Comparison of ENCODE assay signal across 1 cellular context in genomic region chr11:65497141-65498041, GRCh38.
TF ChIP-seq lines count a peak whose summit lies in the region.

No MANE protein-coding gene starts in this region.

TF ChIP-seq in HepG2, 621 proteins besides CTCF, POLR2A, EP300 and RAD21 (continued from another document and continues in another):
- TF ChIP-seq, protein P1, sequence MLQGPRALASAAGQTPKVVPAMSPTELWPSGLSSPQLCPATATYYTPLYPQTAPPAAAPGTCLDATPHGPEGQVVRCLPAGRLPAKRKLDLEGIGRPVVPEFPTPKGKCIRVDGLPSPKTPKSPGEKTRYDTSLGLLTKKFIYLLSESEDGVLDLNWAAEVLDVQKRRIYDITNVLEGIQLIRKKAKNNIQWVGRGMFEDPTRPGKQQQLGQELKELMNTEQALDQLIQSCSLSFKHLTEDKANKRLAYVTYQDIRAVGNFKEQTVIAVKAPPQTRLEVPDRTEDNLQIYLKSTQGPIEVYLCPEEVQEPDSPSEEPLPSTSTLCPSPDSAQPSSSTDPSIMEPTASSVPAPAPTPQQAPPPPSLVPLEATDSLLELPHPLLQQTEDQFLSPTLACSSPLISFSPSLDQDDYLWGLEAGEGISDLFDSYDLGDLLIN (CRISPR knock-in tag; IDR thresholded peaks at IDR 0.05; ENCODE audit: borderline replicate concordance) = peak; percentile 55; the same call in 1 of the 2 replicates
- TF ChIP-seq, protein P2, sequence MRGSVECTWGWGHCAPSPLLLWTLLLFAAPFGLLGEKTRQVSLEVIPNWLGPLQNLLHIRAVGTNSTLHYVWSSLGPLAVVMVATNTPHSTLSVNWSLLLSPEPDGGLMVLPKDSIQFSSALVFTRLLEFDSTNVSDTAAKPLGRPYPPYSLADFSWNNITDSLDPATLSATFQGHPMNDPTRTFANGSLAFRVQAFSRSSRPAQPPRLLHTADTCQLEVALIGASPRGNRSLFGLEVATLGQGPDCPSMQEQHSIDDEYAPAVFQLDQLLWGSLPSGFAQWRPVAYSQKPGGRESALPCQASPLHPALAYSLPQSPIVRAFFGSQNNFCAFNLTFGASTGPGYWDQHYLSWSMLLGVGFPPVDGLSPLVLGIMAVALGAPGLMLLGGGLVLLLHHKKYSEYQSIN (CRISPR knock-in tag; IDR thresholded peaks at IDR 0.05; ENCODE audit: borderline replicate concordance) = no peak
- no peak for TF ChIP-seq KAT2B (IDR thresholded peaks at IDR 0.05; ENCODE audit: borderline replicate concordance, low read depth, low read length)
- peak; percentile 47; the same call in 1 of the 2 replicates for TF ChIP-seq ZFX (CRISPR knock-in tag; IDR thresholded peaks at IDR 0.05; ENCODE audit: low read depth)
- TF ChIP-seq ZSCAN21 (CRISPR knock-in tag; IDR thresholded peaks at IDR 0.05; ENCODE audit: borderline replicate concordance) = 0 out of 2 replicates have a peak, but pooled peaks have one; percentile 60
- TF ChIP-seq PCBP2 (optimal IDR thresholded peaks at IDR 0.05; ENCODE audit: low read depth, low read length, poor library complexity, severe bottlenecking) = no peak
- no peak for TF ChIP-seq ZNF367 (CRISPR knock-in tag; IDR thresholded peaks at IDR 0.05; ENCODE audit: borderline replicate concordance)
- TF ChIP-seq NR2F6 (IDR thresholded peaks at IDR 0.05) = no peak
- 0 out of 2 replicates have a peak, but pooled peaks have one; percentile 50 for TF ChIP-seq NR2F6 (CRISPR knock-in tag; IDR thresholded peaks at IDR 0.05)
- TF ChIP-seq, protein P3, sequence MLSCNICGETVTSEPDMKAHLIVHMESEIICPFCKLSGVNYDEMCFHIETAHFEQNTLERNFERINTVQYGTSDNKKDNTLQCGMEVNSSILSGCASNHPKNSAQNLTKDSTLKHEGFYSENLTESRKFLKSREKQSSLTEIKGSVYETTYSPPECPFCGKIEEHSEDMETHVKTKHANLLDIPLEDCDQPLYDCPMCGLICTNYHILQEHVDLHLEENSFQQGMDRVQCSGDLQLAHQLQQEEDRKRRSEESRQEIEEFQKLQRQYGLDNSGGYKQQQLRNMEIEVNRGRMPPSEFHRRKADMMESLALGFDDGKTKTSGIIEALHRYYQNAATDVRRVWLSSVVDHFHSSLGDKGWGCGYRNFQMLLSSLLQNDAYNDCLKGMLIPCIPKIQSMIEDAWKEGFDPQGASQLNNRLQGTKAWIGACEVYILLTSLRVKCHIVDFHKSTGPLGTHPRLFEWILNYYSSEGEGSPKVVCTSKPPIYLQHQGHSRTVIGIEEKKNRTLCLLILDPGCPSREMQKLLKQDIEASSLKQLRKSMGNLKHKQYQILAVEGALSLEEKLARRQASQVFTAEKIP (CRISPR knock-in tag; IDR thresholded peaks at IDR 0.05; ENCODE audit: borderline replicate concordance) = no peak
- TF ChIP-seq, protein P4, sequence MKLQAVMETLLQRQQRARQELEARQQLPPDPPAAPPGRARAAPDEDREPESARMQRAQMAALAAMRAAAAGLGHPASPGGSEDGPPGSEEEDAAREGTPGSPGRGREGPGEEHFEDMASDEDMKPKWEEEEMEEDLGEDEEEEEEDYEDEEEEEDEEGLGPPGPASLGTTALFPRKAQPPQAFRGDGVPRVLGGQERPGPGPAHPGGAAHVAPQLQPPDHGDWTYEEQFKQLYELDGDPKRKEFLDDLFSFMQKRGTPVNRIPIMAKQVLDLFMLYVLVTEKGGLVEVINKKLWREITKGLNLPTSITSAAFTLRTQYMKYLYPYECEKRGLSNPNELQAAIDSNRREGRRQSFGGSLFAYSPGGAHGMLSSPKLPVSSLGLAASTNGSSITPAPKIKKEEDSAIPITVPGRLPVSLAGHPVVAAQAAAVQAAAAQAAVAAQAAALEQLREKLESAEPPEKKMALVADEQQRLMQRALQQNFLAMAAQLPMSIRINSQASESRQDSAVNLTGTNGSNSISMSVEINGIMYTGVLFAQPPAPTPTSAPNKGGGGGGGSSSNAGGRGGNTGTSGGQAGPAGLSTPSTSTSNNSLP (IDR thresholded peaks at IDR 0.05; ENCODE audit: low read depth, low read length) = no peak
- TF ChIP-seq SNRNP70 (IDR thresholded peaks at IDR 0.05; ENCODE audit: low read depth, low read length) = no peak
- no peak for TF ChIP-seq ZNF563 (CRISPR knock-in tag; IDR thresholded peaks at IDR 0.05)
- TF ChIP-seq JUNB (CRISPR knock-in tag; IDR thresholded peaks at IDR 0.05; ENCODE audit: borderline replicate concordance) = no peak
- TF ChIP-seq FOXO1 (CRISPR knock-in tag; IDR thresholded peaks at IDR 0.05) = peak; percentile 53; the same call in 1 of the 2 replicates
- no peak for TF ChIP-seq ATAD3A (CRISPR knock-in tag; IDR thresholded peaks at IDR 0.05)
- TF ChIP-seq SNAPC2 (CRISPR knock-in tag; IDR thresholded peaks at IDR 0.05) = 0 out of 2 replicates have a peak, but pooled peaks have one; percentile 16
- peak; percentile 89; the same call in 1 of the 2 replicates for TF ChIP-seq CREBL2 (CRISPR knock-in tag; IDR thresholded peaks at IDR 0.05; ENCODE audit: borderline replicate concordance)
- TF ChIP-seq MZF1 (CRISPR knock-in tag; IDR thresholded peaks at IDR 0.05; ENCODE audit: borderline replicate concordance) = no peak
- TF ChIP-seq ZNF30 (CRISPR knock-in tag; IDR thresholded peaks at IDR 0.05) = no peak; the same call in 1 of the 2 replicates
- no peak for TF ChIP-seq HOXA7 (CRISPR knock-in tag; IDR thresholded peaks at IDR 0.05)
- TF ChIP-seq ZNF768 (CRISPR knock-in tag; IDR thresholded peaks at IDR 0.05) = peak; percentile 56; the same call in 1 of the 2 replicates
- TF ChIP-seq, protein P5, sequence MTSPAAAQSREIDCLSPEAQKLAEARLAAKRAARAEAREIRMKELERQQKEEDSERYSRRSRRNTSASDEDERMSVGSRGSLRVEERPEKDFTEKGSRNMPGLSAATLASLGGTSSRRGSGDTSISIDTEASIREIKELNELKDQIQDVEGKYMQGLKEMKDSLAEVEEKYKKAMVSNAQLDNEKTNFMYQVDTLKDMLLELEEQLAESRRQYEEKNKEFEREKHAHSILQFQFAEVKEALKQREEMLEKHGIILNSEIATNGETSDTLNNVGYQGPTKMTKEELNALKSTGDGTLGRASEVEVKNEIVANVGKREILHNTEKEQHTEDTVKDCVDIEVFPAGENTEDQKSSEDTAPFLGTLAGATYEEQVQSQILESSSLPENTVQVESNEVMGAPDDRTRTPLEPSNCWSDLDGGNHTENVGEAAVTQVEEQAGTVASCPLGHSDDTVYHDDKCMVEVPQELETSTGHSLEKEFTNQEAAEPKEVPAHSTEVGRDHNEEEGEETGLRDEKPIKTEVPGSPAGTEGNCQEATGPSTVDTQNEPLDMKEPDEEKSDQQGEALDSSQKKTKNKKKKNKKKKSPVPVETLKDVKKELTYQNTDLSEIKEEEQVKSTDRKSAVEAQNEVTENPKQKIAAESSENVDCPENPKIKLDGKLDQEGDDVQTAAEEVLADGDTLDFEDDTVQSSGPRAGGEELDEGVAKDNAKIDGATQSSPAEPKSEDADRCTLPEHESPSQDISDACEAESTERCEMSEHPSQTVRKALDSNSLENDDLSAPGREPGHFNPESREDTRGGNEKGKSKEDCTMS (CRISPR knock-in tag; conservative IDR thresholded peaks at IDR 0.05) = no peak
- TF ChIP-seq ZNF232 (CRISPR knock-in tag; IDR thresholded peaks at IDR 0.05; ENCODE audit: borderline replicate concordance) = no peak; the same call in 1 of the 2 replicates
- TF ChIP-seq YEATS4 (CRISPR knock-in tag; IDR thresholded peaks at IDR 0.05; ENCODE audit: borderline replicate concordance) = peak; percentile 97
- TF ChIP-seq ZNF576 (CRISPR knock-in tag; IDR thresholded peaks at IDR 0.05) = no peak
- no peak for TF ChIP-seq ZBTB37 (CRISPR knock-in tag; IDR thresholded peaks at IDR 0.05)
- TF ChIP-seq ZNF510 (CRISPR knock-in tag; IDR thresholded peaks at IDR 0.05; ENCODE audit: low read depth) = peak; percentile 88; the same call in 1 of the 2 replicates
- no peak for TF ChIP-seq CENPT (CRISPR knock-in tag; IDR thresholded peaks at IDR 0.05; ENCODE audit: low read depth)
- peak; percentile 54; the same call in 1 of the 2 replicates for TF ChIP-seq FOXK2 (IDR thresholded peaks at IDR 0.05)
- TF ChIP-seq NRL (CRISPR knock-in tag; IDR thresholded peaks at IDR 0.05; ENCODE audit: borderline replicate concordance) = peak; percentile 73; the same call in 1 of the 2 replicates
- TF ChIP-seq, protein P6, sequence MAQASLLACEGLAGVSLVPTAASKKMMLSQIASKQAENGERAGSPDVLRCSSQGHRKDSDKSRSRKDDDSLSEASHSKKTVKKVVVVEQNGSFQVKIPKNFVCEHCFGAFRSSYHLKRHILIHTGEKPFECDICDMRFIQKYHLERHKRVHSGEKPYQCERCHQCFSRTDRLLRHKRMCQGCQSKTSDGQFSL (CRISPR knock-in tag; IDR thresholded peaks at IDR 0.05) = no peak; the same call in 1 of the 2 replicates
- no peak for TF ChIP-seq SUZ12 (IDR thresholded peaks at IDR 0.05; ENCODE audit: low read depth, low read length)
- no peak for TF ChIP-seq FOXP1 (IDR thresholded peaks at IDR 0.05)
- no peak for TF ChIP-seq FOXP1 (CRISPR knock-in tag; IDR thresholded peaks at IDR 0.05)
- no peak for TF ChIP-seq AHR (CRISPR knock-in tag; IDR thresholded peaks at IDR 0.05)
- TF ChIP-seq LCORL (IDR thresholded peaks at IDR 0.05) = no peak
- peak; percentile 95 for TF ChIP-seq LCORL (CRISPR knock-in tag; IDR thresholded peaks at IDR 0.05)
- no peak for TF ChIP-seq NR1H2 (CRISPR knock-in tag; IDR thresholded peaks at IDR 0.05; ENCODE audit: borderline replicate concordance, low read depth)
- TF ChIP-seq, protein P7, sequence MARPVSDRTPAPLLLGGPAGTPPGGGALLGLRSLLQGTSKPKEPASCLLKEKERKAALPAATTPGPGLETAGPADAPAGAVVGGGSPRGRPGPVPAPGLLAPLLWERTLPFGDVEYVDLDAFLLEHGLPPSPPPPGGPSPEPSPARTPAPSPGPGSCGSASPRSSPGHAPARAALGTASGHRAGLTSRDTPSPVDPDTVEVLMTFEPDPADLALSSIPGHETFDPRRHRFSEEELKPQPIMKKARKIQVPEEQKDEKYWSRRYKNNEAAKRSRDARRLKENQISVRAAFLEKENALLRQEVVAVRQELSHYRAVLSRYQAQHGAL (CRISPR knock-in tag; IDR thresholded peaks at IDR 0.05; ENCODE audit: not compliant biosample characterization) = no peak
- TF ChIP-seq HNRNPUL1 (IDR thresholded peaks at IDR 0.05; ENCODE audit: low read depth, low read length) = peak; percentile 77
- TF ChIP-seq, protein P8, sequence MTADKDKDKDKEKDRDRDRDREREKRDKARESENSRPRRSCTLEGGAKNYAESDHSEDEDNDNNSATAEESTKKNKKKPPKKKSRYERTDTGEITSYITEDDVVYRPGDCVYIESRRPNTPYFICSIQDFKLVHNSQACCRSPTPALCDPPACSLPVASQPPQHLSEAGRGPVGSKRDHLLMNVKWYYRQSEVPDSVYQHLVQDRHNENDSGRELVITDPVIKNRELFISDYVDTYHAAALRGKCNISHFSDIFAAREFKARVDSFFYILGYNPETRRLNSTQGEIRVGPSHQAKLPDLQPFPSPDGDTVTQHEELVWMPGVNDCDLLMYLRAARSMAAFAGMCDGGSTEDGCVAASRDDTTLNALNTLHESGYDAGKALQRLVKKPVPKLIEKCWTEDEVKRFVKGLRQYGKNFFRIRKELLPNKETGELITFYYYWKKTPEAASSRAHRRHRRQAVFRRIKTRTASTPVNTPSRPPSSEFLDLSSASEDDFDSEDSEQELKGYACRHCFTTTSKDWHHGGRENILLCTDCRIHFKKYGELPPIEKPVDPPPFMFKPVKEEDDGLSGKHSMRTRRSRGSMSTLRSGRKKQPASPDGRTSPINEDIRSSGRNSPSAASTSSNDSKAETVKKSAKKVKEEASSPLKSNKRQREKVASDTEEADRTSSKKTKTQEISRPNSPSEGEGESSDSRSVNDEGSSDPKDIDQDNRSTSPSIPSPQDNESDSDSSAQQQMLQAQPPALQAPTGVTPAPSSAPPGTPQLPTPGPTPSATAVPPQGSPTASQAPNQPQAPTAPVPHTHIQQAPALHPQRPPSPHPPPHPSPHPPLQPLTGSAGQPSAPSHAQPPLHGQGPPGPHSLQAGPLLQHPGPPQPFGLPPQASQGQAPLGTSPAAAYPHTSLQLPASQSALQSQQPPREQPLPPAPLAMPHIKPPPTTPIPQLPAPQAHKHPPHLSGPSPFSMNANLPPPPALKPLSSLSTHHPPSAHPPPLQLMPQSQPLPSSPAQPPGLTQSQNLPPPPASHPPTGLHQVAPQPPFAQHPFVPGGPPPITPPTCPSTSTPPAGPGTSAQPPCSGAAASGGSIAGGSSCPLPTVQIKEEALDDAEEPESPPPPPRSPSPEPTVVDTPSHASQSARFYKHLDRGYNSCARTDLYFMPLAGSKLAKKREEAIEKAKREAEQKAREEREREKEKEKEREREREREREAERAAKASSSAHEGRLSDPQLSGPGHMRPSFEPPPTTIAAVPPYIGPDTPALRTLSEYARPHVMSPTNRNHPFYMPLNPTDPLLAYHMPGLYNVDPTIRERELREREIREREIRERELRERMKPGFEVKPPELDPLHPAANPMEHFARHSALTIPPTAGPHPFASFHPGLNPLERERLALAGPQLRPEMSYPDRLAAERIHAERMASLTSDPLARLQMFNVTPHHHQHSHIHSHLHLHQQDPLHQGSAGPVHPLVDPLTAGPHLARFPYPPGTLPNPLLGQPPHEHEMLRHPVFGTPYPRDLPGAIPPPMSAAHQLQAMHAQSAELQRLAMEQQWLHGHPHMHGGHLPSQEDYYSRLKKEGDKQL (CRISPR knock-in tag; IDR thresholded peaks at IDR 0.05; ENCODE audit: low read depth) = no peak
